Comparison of ENCODE assay signal across 20 cellular contexts in genomic region chr3:12729313-12729676, GRCh38. TPM values are rescaled to one million over a fixed set of nuclear protein-coding genes. Genes with fewer than 3 reads are reported as not detected.
DNase-seq lines count a peak whose midpoint lies in the region; ATAC-seq and TF ChIP-seq lines count a peak whose summit lies in the region.
"Had no signal": no experiment of that assay in that cellular context is flagged by ENCODE, and none has a peak within 500 bp of the region (broad histone marks: within the 10 kb centered on the region; RNA-seq: fewer than 3 reads in every experiment).

No MANE protein-coding gene starts in this region.

- H3K27me3 Mint-ChIP-seq in mesothelial cell of epicardium (ENCODE audit: low read depth): no peaks in the 10 kb centered on the region
- H3K27me3 Mint-ChIP-seq: stimulated activated naive CD8-positive, alpha-beta T cell treated with anti-CD3 and anti-CD28 coated beads, Interleukin-15, Interleukin-2, amounts not matched to agents 100 ng/mL and 50 ng/mL, for 24 hours had no signal

- TF ChIP-seq CTCF in esophagus muscularis mucosa (IDR thresholded peaks at IDR 0.05): no peak
- no peak for TF ChIP-seq CTCF in mesothelial cell of epicardium (IDR thresholded peaks at IDR 0.05; ENCODE audit: unreplicated experiment)
- no peak for TF ChIP-seq CTCF in thyroid gland (IDR thresholded peaks at IDR 0.05)

- H3K36me3 Mint-ChIP-seq in mesothelial cell of epicardium: no peaks in the 10 kb centered on the region

- intact Hi-C loops in Right ventricle myocardium inferior (cut with DNase I): loop anchor here (1.0 kb wide), 1 partner anchor 67 kb away; the partner anchor contains the start of gene CAND2
- intact Hi-C loops in cardiac septum (cut with DNase I): loop anchor here (5.0 to 10.0 kb wide), 2 partner anchors 68 to 594 kb away; partner anchors contain the start of gene CAND2
- intact Hi-C loops in esophagus muscularis mucosa (cut with DNase I): loop anchor here (10.0 kb wide), 1 partner anchor 244 kb away; the partner anchor contains the start of gene TSEN2
- intact Hi-C loops in thyroid gland (cut with DNase I): loop anchor here (10.0 kb wide), 2 partner anchors 184 to 244 kb away; partner anchors contain the start of genes MKRN2OS and TSEN2

- TF ChIP-seq POLR2A in esophagus muscularis mucosa (IDR thresholded peaks at IDR 0.05; ENCODE audit: low read depth) (no peak), thyroid gland (IDR thresholded peaks at IDR 0.05) (no peak)

- ATAC-seq in Right ventricle myocardium inferior (peak; percentile 89), HG02938 (IDR thresholded peaks at IDR 0.05; ENCODE audit: unreplicated experiment) (no peak)
- ATAC-seq: A549, mucosa of descending colon had no signal

- H3K4me1 ChIP-seq in esophagus muscularis mucosa (peaks cover 10 to 17% (median 13%) of the 10 kb centered on the region in 4 donors), thyroid gland (peaks cover 0 to 3% of the 10 kb centered on the region in 2 donors)
- H3K4me1 ChIP-seq: A549, pancreas, vagina had no signal

- H3K9me3 Mint-ChIP-seq in mesothelial cell of epicardium: peaks cover 13% of the 10 kb centered on the region
- H3K9me3 Mint-ChIP-seq: stimulated activated naive CD8-positive, alpha-beta T cell treated with anti-CD3 and anti-CD28 coated beads, Interleukin-15, Interleukin-2, amounts not matched to agents 100 ng/mL and 50 ng/mL, for 24 hours had no signal

- H3K9me3 ChIP-seq in esophagus muscularis mucosa (no peaks in the 10 kb centered on the region), thyroid gland (no peaks in the 10 kb centered on the region)
- H3K9me3 ChIP-seq: A549, mucosa of descending colon, pancreas, vagina had no signal

- H3K27me3 ChIP-seq in esophagus muscularis mucosa (no peaks in the 10 kb centered on the region), thyroid gland (no peaks in the 10 kb centered on the region)
- H3K27me3 ChIP-seq: pancreas, vagina had no signal

- DNase-seq in Right ventricle myocardium inferior (ENCODE audit: missing footprints): no peak
- no peak for DNase-seq in cardiac septum (ENCODE audit: low spot score)
- no peak for DNase-seq in esophagus muscularis mucosa (ENCODE audit: extremely low spot score)
- peak; percentile 37 to 56 for DNase-seq in mesothelial cell of epicardium (ENCODE audit: low spot score in 2 of 2, unreplicated experiment in 2 of 2)
- peak; percentile 29 to 36 for DNase-seq in thyroid gland
- no peak for DNase-seq in activated CD4-positive, alpha-beta T cell treated with anti-CD3 and anti-CD28 coated beads, Interleukin-2, amount 50 U/mL, for 48 hours
- no peak for DNase-seq in cerebellar nuclear complex (lab: John Stamatoyannopoulos, UW)
- DNase-seq: caudate nucleus; mucosa of descending colon; NCI-H1048; NK-92 treated with Interleukin-12 subunit alpha and Interleukin-12 subunit beta, amount 100 ng/mL, for 24 hours; pancreas; stimulated activated CD4-positive, alpha-beta T cell treated with anti-CD3 and anti-CD28 coated beads, Interleukin-15, amount 100 ng/mL, for 24 hours; WERI-Rb-1 had no signal

- no peaks in the 10 kb centered on the region for H3K36me3 ChIP-seq in esophagus muscularis mucosa
- no peaks in the 10 kb centered on the region for H3K36me3 ChIP-seq in thyroid gland
- H3K36me3 ChIP-seq: pancreas, vagina, WERI-Rb-1 had no signal

- peak overlapping the region; percentile 91 for H3K27ac Mint-ChIP-seq in mesothelial cell of epicardium
- H3K27ac Mint-ChIP-seq: stimulated activated naive CD8-positive, alpha-beta T cell treated with anti-CD3 and anti-CD28 coated beads, Interleukin-15, Interleukin-2, amounts not matched to agents 100 ng/mL and 50 ng/mL, for 24 hours had no signal

- H3K4me3 Mint-ChIP-seq in mesothelial cell of epicardium: peak overlapping the region; percentile 1
- H3K4me3 Mint-ChIP-seq: stimulated activated naive CD8-positive, alpha-beta T cell treated with anti-CD3 and anti-CD28 coated beads, Interleukin-15, Interleukin-2, amounts not matched to agents 100 ng/mL and 50 ng/mL, for 24 hours had no signal

- H3K27ac ChIP-seq in esophagus muscularis mucosa (replicated peaks in 1 of 4) (peak overlapping the region; percentile 54 to 69 (median 55)), thyroid gland (no peak overlapping the region)
- H3K27ac ChIP-seq: A549, C4-2B, pancreas, vagina, WERI-Rb-1 had no signal

- no peak for TF ChIP-seq EP300 in esophagus muscularis mucosa (IDR thresholded peaks at IDR 0.05)

- H3K4me1 Mint-ChIP-seq in mesothelial cell of epicardium: peaks cover 15% of the 10 kb centered on the region

- WGBS in esophagus muscularis mucosa: 45% methylated on average over 5 of the region's 5 CpGs
- 30 to 39% methylated on average over 5 of the region's 5 CpGs for WGBS in thyroid gland, 2 donors

- H3K4me3 ChIP-seq in esophagus muscularis mucosa: no peak overlapping the region
- no peak overlapping the region for H3K4me3 ChIP-seq in thyroid gland (replicated peaks in 1 of 3)
- H3K4me3 ChIP-seq: A549, mucosa of descending colon, pancreas, vagina had no signal

RNA-seq across cellular contexts. Expression of gene TMEM40, which starts 29.8 kb away (rescaled TPM):
- total RNA-seq in Right ventricle myocardium inferior (4.2 TPM), cardiac septum (0.54 TPM), esophagus muscularis mucosa (not detected), mesothelial cell of epicardium (7.8 to 8.3 TPM (median 8.0 TPM) in 3 replicates), thyroid gland (not detected)
- total RNA-seq: mucosa of descending colon; pancreas; T-helper 1 cell treated with Interleukin-12 subunit alpha and Interleukin-12 subunit beta and Interleukin-4 antibody, amounts not matched to agents 30 ng/mL and 1 ng/mL, for 36 hours had no signal

Comparison
In these comparisons a context has a peak if more than half of its experiments do, and no peak if none do; other contexts are left out.
1. DNase-seq: peak in mesothelial cell of epicardium (2 of 2) and thyroid gland (2 of 2); none in Right ventricle myocardium inferior (single experiment), cardiac septum (single experiment), esophagus muscularis mucosa (single experiment), activated CD4-positive, alpha-beta T cell treated with anti-CD3 and anti-CD28 coated beads, Interleukin-2, amount 50 U/mL, for 48 hours (0 of 2) and cerebellar nuclear complex (0 of 2).
2. H3K27ac ChIP-seq: peak in esophagus muscularis mucosa (4 of 4); none in thyroid gland (0 of 3).